Comparison of ENCODE assay signal across 8 cellular contexts in the genomic region with DNA sequence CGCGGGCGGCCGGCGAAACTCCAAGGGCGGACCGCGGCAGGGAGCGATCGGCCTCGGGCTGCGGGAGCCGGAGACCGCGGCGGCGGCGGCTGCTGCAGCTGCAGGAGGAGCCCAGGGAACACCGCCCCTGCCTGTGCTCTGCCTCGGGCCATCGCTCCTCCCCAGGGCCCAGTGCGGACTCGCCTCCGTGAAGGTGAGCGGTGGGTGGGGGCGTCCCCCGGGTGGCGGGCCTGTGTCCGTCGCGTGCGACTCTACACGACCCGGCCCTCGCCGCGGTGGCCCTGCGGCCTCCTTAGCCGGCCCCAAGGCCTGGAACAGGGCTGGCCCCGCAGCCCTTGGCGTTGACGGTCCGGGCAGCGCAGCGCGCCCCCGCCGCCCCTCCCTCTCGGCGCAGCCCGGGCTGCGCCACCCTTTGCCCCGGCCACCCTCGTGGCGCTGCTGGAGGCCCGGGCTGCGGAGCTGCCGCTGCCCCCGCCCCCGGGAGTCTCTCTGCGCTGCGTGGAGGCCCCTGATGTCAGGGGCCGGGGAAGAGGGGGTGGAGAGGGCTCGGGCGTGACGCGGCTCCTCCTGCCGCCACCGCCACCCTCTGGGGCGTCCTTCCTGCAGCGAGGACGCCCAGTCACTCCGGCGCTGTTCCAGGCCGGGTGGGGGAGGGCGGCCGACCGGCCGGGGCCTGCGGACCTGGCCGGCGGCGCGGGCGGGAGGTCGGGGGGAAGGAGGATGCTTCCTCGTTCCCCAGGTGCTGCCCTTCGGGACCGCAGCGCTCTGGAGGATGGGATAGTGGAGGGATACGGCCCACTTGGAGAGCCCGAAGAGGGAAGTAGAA. TPM values are rescaled to one million over a fixed set of nuclear protein-coding genes. Genes with fewer than 3 reads are reported as not detected.
DNase-seq lines count a peak whose midpoint lies in the region; ATAC-seq and TF ChIP-seq lines count a peak whose summit lies in the region.

No MANE protein-coding gene starts in this region.

- DNase-seq in activated T-helper 2 cell treated with anti-CD3 and anti-CD28 coated beads, Interferon-gamma antibody, Interleukin-2, Interleukin-4, amounts not matched to agents 10 μg/mL and 5 μg/mL and 100 μg/mL, durations not matched to agents 14 hours and 24 hours and 36 hours (ENCODE audit: low spot score): peak; percentile 60
- DNase-seq in foreskin melanocyte (peak; percentile 11), suprapubic skin (ENCODE audit: low spot score in 2 of 2) (peak in 1 of 2 donors; percentile 83)

- intact Hi-C loops in activated T-helper 2 cell treated with anti-CD3 and anti-CD28 coated beads, Interferon-gamma antibody, Interleukin-2, Interleukin-4, amounts not matched to agents 10 μg/mL and 5 μg/mL and 100 μg/mL, durations not matched to agents 14 hours and 24 hours and 36 hours (cut with micrococcal nuclease): loop anchor here (1.0 kb wide), 1 partner anchor 76 kb away; the partner anchor contains the start of gene SRSF1

- peak overlapping the region; percentile 79 for H3K27ac ChIP-seq in 22Rv1
- H3K27ac ChIP-seq in neutrophil: peak overlapping the region; percentile 89
- H3K27ac ChIP-seq in suprapubic skin: peak overlapping the region; percentile 90

- peaks cover 25% of the 10 kb centered on the region for H3K4me1 Mint-ChIP-seq in activated T-helper 2 cell treated with anti-CD3 and anti-CD28 coated beads, Interferon-gamma antibody, Interleukin-2, Interleukin-4, amounts not matched to agents 10 μg/mL and 5 μg/mL and 100 μg/mL, durations not matched to agents 14 hours and 24 hours and 36 hours (ENCODE audit: low read depth)

- H3K4me3 Mint-ChIP-seq in activated T-helper 2 cell treated with anti-CD3 and anti-CD28 coated beads, Interferon-gamma antibody, Interleukin-2, Interleukin-4, amounts not matched to agents 10 μg/mL and 5 μg/mL and 100 μg/mL, durations not matched to agents 14 hours and 24 hours and 36 hours (ENCODE audit: low read depth): peak overlapping the region; percentile 85

- TF ChIP-seq CTCF in 22Rv1 (IDR thresholded peaks at IDR 0.05): no peak; the same call in 1 of the 2 replicates
- TF ChIP-seq CTCF in neutrophil (IDR thresholded peaks at IDR 0.05): no peak
- no peak for TF ChIP-seq CTCF in suprapubic skin (IDR thresholded peaks at IDR 0.05)

- H3K27me3 Mint-ChIP-seq in activated T-helper 2 cell treated with anti-CD3 and anti-CD28 coated beads, Interferon-gamma antibody, Interleukin-2, Interleukin-4, amounts not matched to agents 10 μg/mL and 5 μg/mL and 100 μg/mL, durations not matched to agents 14 hours and 24 hours and 36 hours (ENCODE audit: low read depth): peaks cover 20% of the 10 kb centered on the region

- H3K4me3 ChIP-seq in neutrophil (ENCODE audit: low read depth in 1 of 2, low read length in 1 of 2) (peak overlapping the region; percentile 82 to 86), suprapubic skin (peak overlapping the region; percentile 94)

- WGBS in suprapubic skin: 0% methylated on average over 21 of the region's 92 CpGs

- peaks cover 42% of the 10 kb centered on the region for H3K36me3 Mint-ChIP-seq in activated T-helper 2 cell treated with anti-CD3 and anti-CD28 coated beads, Interferon-gamma antibody, Interleukin-2, Interleukin-4, amounts not matched to agents 10 μg/mL and 5 μg/mL and 100 μg/mL, durations not matched to agents 14 hours and 24 hours and 36 hours (ENCODE audit: low read depth)

- TF ChIP-seq EP300 in suprapubic skin (IDR thresholded peaks at IDR 0.05): no peak

- peak; percentile 26 for ATAC-seq in GM18519 (IDR thresholded peaks at IDR 0.05; ENCODE audit: low FRiP score, unreplicated experiment)
- ATAC-seq in HG03064 (IDR thresholded peaks at IDR 0.05; ENCODE audit: low read depth, unreplicated experiment): peak; percentile 46

- H3K4me1 ChIP-seq in neutrophil (ENCODE audit: control insufficient read depth in 1 of 2, insufficient read depth in 1 of 2, low read depth in 1 of 2, low read length in 1 of 2) (peaks cover 18 to 22% of the 10 kb centered on the region in 2 experiments), suprapubic skin (peaks cover 34% of the 10 kb centered on the region)

- peak in 1 of 2 donors; percentile 14 for TF ChIP-seq POLR2A in suprapubic skin (IDR thresholded peaks at IDR 0.05)

- H3K27me3 ChIP-seq in neutrophil: peaks cover 18% of the 10 kb centered on the region
- H3K27me3 ChIP-seq in suprapubic skin: no peaks in the 10 kb centered on the region

- H3K9me3 ChIP-seq in neutrophil (no peaks in the 10 kb centered on the region), suprapubic skin (no peaks in the 10 kb centered on the region)

- H3K36me3 ChIP-seq in neutrophil (peaks cover 19% of the 10 kb centered on the region), suprapubic skin (peaks cover 10% of the 10 kb centered on the region)

- H3K27ac Mint-ChIP-seq in activated T-helper 2 cell treated with anti-CD3 and anti-CD28 coated beads, Interferon-gamma antibody, Interleukin-2, Interleukin-4, amounts not matched to agents 10 μg/mL and 5 μg/mL and 100 μg/mL, durations not matched to agents 14 hours and 24 hours and 36 hours: peak overlapping the region; percentile 59

- H3K9me3 Mint-ChIP-seq in activated T-helper 2 cell treated with anti-CD3 and anti-CD28 coated beads, Interferon-gamma antibody, Interleukin-2, Interleukin-4, amounts not matched to agents 10 μg/mL and 5 μg/mL and 100 μg/mL, durations not matched to agents 14 hours and 24 hours and 36 hours: no peaks in the 10 kb centered on the region

TF ChIP-seq in PFSK-1, 5 proteins besides CTCF, POLR2A, EP300 and RAD21:
- peak; percentile 60 for TF ChIP-seq FOXP2 (optimal IDR thresholded peaks at IDR 0.05; ENCODE audit: borderline replicate concordance, extremely low read depth, extremely low read length, insufficient read depth)
- TF ChIP-seq POLR2AphosphoS5 (IDR thresholded peaks at IDR 0.05; ENCODE audit: low read depth, low read length): no peak
- no peak for TF ChIP-seq TAF1 (IDR thresholded peaks at IDR 0.05; ENCODE audit: borderline replicate concordance, insufficient read depth, low read length)

RNA-seq across cellular contexts. Expression of gene DYNLL2, which starts 0.5 kb away (rescaled TPM):
- 47.3 TPM for polyA plus RNA-seq in PFSK-1 (2012; ENCODE audit: insufficient read length, low read depth)
- total RNA-seq in activated T-helper 2 cell treated with anti-CD3 and anti-CD28 coated beads, Interferon-gamma antibody, Interleukin-2, Interleukin-4, amounts not matched to agents 10 μg/mL and 5 μg/mL and 100 μg/mL, durations not matched to agents 14 hours and 24 hours and 36 hours: 33.3 and 33.6 TPM in 2 replicates
- total RNA-seq in suprapubic skin: 10 to 100 TPM; 14.6 to 22.4 (median 16.5) TPM
